In the genomic region with DNA sequence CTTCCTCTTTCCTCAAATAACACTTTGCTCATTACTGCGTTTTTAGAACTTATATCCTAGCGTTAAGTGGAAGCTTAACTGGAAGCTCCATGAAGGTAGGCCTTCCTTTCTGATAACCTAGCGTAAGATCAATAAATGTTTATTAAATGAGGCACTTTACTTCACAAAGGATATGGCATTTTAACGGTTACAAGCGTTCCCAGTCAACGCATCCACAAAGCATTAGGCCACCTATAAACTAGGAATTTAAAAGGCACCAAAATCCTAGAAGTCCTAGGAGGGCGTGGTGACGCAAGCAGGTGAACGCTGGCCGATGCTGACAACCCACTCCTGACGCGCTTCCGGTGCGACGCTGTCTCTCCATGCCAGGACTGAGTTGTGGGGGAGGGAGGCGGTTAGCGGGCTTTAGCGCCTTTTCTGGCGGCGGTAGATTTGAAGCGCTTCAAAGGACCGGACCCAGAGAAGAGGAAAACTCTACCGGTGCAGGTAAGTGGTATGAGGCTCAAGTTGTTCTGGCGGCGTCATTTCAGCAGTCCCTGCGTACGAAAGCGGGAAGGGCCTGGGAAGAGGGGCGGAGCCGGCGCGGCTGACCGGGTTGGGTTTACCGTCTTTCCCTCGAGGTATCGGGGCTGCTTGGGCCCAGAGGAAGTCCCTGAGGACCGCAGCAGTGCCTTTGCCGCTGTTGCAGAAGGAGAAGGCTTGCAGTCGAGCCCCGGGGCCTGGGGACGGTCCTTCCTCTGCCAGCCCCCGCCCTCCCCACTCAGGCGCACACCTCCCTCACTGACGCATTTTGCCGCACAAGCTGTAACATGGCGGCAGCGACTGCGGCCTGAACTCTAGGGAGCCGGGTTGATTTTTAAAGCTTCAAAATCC, we compare ENCODE assay signal across 1 cellular context.
TF ChIP-seq lines count a peak whose summit lies in the region.

Gene PPIG (plus strand): TSS at position 347 of the 873 bp plus-strand sequence. CDS start 19,691 bp downstream, outside the sequence.

TF ChIP-seq in HepG2, 621 proteins besides CTCF, POLR2A, EP300 and RAD21 (continued from another document and continues in another):
- TF ChIP-seq ZBTB40 (IDR thresholded peaks at IDR 0.05), result peak; percentile 17; the same call in 1 of the 2 replicates
- TF ChIP-seq ZBTB40 (CRISPR knock-in tag; IDR thresholded peaks at IDR 0.05), result peak; percentile 82
- no peak for TF ChIP-seq BATF2 (CRISPR knock-in tag; IDR thresholded peaks at IDR 0.05)
- TF ChIP-seq NFE2 (CRISPR knock-in tag; IDR thresholded peaks at IDR 0.05), result no peak
- TF ChIP-seq ZNF614 (CRISPR knock-in tag; IDR thresholded peaks at IDR 0.05; ENCODE audit: borderline replicate concordance), result peak; percentile 68
- TF ChIP-seq ZNF816 (CRISPR knock-in tag; IDR thresholded peaks at IDR 0.05; ENCODE audit: borderline replicate concordance), result 0 out of 2 replicates have a peak, but pooled peaks have one; percentile 32
- no peak for TF ChIP-seq SYNCRIP (IDR thresholded peaks at IDR 0.05; ENCODE audit: insufficient read depth, low read depth, low read length)
- peak; percentile 74 for TF ChIP-seq IKZF5 (CRISPR knock-in tag; IDR thresholded peaks at IDR 0.05)
- 0 out of 2 replicates have a peak, but pooled peaks have one; percentile 7 for TF ChIP-seq XBP1 (CRISPR knock-in tag; IDR thresholded peaks at IDR 0.05)
- TF ChIP-seq, protein P1, sequence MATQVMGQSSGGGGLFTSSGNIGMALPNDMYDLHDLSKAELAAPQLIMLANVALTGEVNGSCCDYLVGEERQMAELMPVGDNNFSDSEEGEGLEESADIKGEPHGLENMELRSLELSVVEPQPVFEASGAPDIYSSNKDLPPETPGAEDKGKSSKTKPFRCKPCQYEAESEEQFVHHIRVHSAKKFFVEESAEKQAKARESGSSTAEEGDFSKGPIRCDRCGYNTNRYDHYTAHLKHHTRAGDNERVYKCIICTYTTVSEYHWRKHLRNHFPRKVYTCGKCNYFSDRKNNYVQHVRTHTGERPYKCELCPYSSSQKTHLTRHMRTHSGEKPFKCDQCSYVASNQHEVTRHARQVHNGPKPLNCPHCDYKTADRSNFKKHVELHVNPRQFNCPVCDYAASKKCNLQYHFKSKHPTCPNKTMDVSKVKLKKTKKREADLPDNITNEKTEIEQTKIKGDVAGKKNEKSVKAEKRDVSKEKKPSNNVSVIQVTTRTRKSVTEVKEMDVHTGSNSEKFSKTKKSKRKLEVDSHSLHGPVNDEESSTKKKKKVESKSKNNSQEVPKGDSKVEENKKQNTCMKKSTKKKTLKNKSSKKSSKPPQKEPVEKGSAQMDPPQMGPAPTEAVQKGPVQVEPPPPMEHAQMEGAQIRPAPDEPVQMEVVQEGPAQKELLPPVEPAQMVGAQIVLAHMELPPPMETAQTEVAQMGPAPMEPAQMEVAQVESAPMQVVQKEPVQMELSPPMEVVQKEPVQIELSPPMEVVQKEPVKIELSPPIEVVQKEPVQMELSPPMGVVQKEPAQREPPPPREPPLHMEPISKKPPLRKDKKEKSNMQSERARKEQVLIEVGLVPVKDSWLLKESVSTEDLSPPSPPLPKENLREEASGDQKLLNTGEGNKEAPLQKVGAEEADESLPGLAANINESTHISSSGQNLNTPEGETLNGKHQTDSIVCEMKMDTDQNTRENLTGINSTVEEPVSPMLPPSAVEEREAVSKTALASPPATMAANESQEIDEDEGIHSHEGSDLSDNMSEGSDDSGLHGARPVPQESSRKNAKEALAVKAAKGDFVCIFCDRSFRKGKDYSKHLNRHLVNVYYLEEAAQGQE (IDR thresholded peaks at IDR 0.05; ENCODE audit: borderline replicate concordance in 1 of 2, low read depth in 1 of 2, low read length in 2 of 2), result peak in 1 of 2 experiments; percentile 13; a peak in 1 of 4 replicates
- TF ChIP-seq ZNF580 (CRISPR knock-in tag; IDR thresholded peaks at IDR 0.05; ENCODE audit: borderline replicate concordance, low read depth), result peak; percentile 93; the same call in 1 of the 2 replicates
- 0 out of 2 replicates have a peak, but pooled peaks have one; percentile 20 for TF ChIP-seq RBAK (CRISPR knock-in tag; IDR thresholded peaks at IDR 0.05)
- TF ChIP-seq BRD4 (CRISPR knock-in tag; IDR thresholded peaks at IDR 0.05), result peak; percentile 78
- no peak; the same call in 1 of the 2 replicates for TF ChIP-seq ZNF296 (CRISPR knock-in tag; conservative IDR thresholded peaks at IDR 0.05)
- peak; percentile 99 for TF ChIP-seq SRSF1 (optimal IDR thresholded peaks at IDR 0.05; ENCODE audit: low read depth, low read length)
- TF ChIP-seq ZNF546 (CRISPR knock-in tag; conservative IDR thresholded peaks at IDR 0.05), result peak; percentile 91
- TF ChIP-seq ZNF839 (CRISPR knock-in tag; IDR thresholded peaks at IDR 0.05; ENCODE audit: borderline replicate concordance), result peak; percentile 72
- TF ChIP-seq ARNT (IDR thresholded peaks at IDR 0.05), result no peak
- TF ChIP-seq ZBTB38 (CRISPR knock-in tag; IDR thresholded peaks at IDR 0.05), result peak; percentile 85; the same call in 1 of the 2 replicates
- 0 out of 2 replicates have a peak, but pooled peaks have one; percentile 21 for TF ChIP-seq SAFB2 (CRISPR knock-in tag; IDR thresholded peaks at IDR 0.05; ENCODE audit: borderline replicate concordance, low read depth)
- no peak for TF ChIP-seq MTF1 (CRISPR knock-in tag; IDR thresholded peaks at IDR 0.05)
- TF ChIP-seq FIP1L1 (IDR thresholded peaks at IDR 0.05; ENCODE audit: borderline replicate concordance, insufficient read depth, low read depth, low read length), result no peak
- no peak; the same call in 1 of the 2 replicates for TF ChIP-seq KLF12 (CRISPR knock-in tag; IDR thresholded peaks at IDR 0.05; ENCODE audit: borderline replicate concordance)
- TF ChIP-seq CREB1 (IDR thresholded peaks at IDR 0.05), result peak; percentile 98
- TF ChIP-seq CREB1 (CRISPR knock-in tag; IDR thresholded peaks at IDR 0.05), result peak; percentile 100
- peak; percentile 77 for TF ChIP-seq FOSL2 (CRISPR knock-in tag; IDR thresholded peaks at IDR 0.05)
- TF ChIP-seq ZFP36 (IDR thresholded peaks at IDR 0.05; ENCODE audit: borderline replicate concordance, low read depth, low read length, partially characterized antibody), result no peak
- no peak for TF ChIP-seq TBL1XR1 (IDR thresholded peaks at IDR 0.05; ENCODE audit: borderline replicate concordance, low read length, partially characterized antibody)
- no peak for TF ChIP-seq MATR3 (CRISPR knock-in tag; IDR thresholded peaks at IDR 0.05)
- TF ChIP-seq, protein P2, sequence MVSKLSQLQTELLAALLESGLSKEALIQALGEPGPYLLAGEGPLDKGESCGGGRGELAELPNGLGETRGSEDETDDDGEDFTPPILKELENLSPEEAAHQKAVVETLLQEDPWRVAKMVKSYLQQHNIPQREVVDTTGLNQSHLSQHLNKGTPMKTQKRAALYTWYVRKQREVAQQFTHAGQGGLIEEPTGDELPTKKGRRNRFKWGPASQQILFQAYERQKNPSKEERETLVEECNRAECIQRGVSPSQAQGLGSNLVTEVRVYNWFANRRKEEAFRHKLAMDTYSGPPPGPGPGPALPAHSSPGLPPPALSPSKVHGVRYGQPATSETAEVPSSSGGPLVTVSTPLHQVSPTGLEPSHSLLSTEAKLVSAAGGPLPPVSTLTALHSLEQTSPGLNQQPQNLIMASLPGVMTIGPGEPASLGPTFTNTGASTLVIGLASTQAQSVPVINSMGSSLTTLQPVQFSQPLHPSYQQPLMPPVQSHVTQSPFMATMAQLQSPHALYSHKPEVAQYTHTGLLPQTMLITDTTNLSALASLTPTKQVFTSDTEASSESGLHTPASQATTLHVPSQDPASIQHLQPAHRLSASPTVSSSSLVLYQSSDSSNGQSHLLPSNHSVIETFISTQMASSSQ (IDR thresholded peaks at IDR 0.05; ENCODE audit: low read depth), result 0 out of 2 replicates have a peak, but pooled peaks have one; percentile 28
- TF ChIP-seq, protein P2 (CRISPR knock-in tag; IDR thresholded peaks at IDR 0.05; ENCODE audit: borderline replicate concordance), result peak; percentile 82; the same call in 1 of the 2 replicates
- no peak for TF ChIP-seq NCOA5 (CRISPR knock-in tag; IDR thresholded peaks at IDR 0.05)
- TF ChIP-seq ZNF264 (CRISPR knock-in tag; IDR thresholded peaks at IDR 0.05), result peak; percentile 35
- TF ChIP-seq FOXM1 (CRISPR knock-in tag; IDR thresholded peaks at IDR 0.05), result no peak
- peak; percentile 66; the same call in 1 of the 2 replicates for TF ChIP-seq ZBTB8A (CRISPR knock-in tag; IDR thresholded peaks at IDR 0.05; ENCODE audit: borderline replicate concordance, low read depth)
- peak; percentile 85; the same call in 1 of the 2 replicates for TF ChIP-seq ZSCAN29 (CRISPR knock-in tag; conservative IDR thresholded peaks at IDR 0.05)
- no peak for TF ChIP-seq HMG20A (CRISPR knock-in tag; IDR thresholded peaks at IDR 0.05; ENCODE audit: borderline replicate concordance)
- TF ChIP-seq ZNF33A (CRISPR knock-in tag; IDR thresholded peaks at IDR 0.05; ENCODE audit: borderline replicate concordance), result no peak
